ENCODE assay signal across 17 cellular contexts in the genomic region with DNA sequence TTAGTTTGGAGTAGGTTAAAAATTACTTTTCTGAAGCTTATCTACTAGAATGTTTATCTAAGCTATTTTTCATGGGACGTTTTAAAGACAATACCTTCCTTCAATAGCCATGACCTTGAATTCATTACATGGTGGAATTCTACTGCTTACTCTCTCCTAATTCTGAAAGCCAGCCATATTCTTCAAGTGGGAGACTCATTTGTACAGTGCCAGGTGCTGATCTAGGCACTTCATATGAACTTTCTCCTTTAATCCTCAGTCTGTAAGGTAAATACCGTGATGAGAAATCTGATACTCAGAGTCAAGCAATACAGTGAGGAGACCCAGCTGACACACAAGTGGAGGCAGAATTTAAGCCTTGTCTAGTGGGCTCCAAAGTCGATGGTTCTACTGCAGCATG.
A peak's percentile ranks its signal among the peaks of the same experiment; 100 is the strongest.
DNase-seq lines count a peak whose midpoint lies in the region; ATAC-seq, FAIRE-seq and TF ChIP-seq lines count a peak whose summit lies in the region.
"Had no signal": no experiment of that assay in that cellular context is flagged by ENCODE, and none has a peak within 500 bp of the region (broad histone marks: within the 10 kb centered on the region; RNA-seq: fewer than 3 reads in every experiment).

No MANE protein-coding gene starts in this region.

- H3K36me3 ChIP-seq in HepG2 (replicated peaks in 1 of 2; ENCODE audit: control insufficient read depth in 1 of 2, insufficient read depth in 2 of 2, low read length in 2 of 2), result no peaks in the 10 kb centered on the region
- no peaks in the 10 kb centered on the region for H3K36me3 ChIP-seq in WERI-Rb-1
- no peaks in the 10 kb centered on the region for H3K36me3 ChIP-seq in Karpas-422 (ENCODE audit: insufficient read depth, low read length)
- H3K36me3 ChIP-seq: breast epithelium, sigmoid colon, tibial artery had no signal

- in situ Hi-C loops in HepG2 (cut with HindIII; ENCODE audit: extremely low pct_ligation_motif_present, low pct_unique_long_range_greater_than_20kb), result loop anchor here (5.0 kb wide), 1 partner anchor 172 kb away; no protein-coding TSS in a partner anchor

- DNase-seq in DMS153 treated with DMSO at 0.1 percent for 48 hours (lab: John Stamatoyannopoulos, UW; ENCODE audit: unreplicated experiment) (peak; percentile 30), NCI-H1092 (lab: John Stamatoyannopoulos, UW) (peak; percentile 23), NCI-H524 treated with DMSO at 0.1 percent for 48 hours (lab: John Stamatoyannopoulos, UW) (peak; percentile 90), HepG2 (ENCODE audit: low spot score) (peak; percentile 56), WERI-Rb-1 (no peak), SKM-1 treated with dmso at 0.1 percent for 144 hours (lab: John Stamatoyannopoulos, UW; ENCODE audit: unreplicated experiment) (no peak), Right ventricle myocardium superior (no peak), Karpas-422 (no peak)
- DNase-seq: activated CD4-positive, alpha-beta T cell treated with anti-CD3 and anti-CD28 coated beads for 48 hours; activated effector memory CD4-positive, alpha-beta T cell treated with anti-CD3 and anti-CD28 coated beads, Interleukin-2, amount 50 U/mL, for 16 hours; H7; islet precursor cell; naive B cell; NCI-H2081; sigmoid colon; tibial artery had no signal

- no peaks in the 10 kb centered on the region for H3K9me3 ChIP-seq in HepG2 (ENCODE audit: low read length)
- H3K9me3 ChIP-seq in WERI-Rb-1 (ENCODE audit: severe bottlenecking), result no peaks in the 10 kb centered on the region
- H3K9me3 ChIP-seq in Karpas-422 (ENCODE audit: low read length), result no peaks in the 10 kb centered on the region
- H3K9me3 ChIP-seq: breast epithelium, sigmoid colon, tibial artery had no signal

- FAIRE-seq in HepG2 (lab: Jason Lieb, UNC), result no peak

- H3K4me2 ChIP-seq in HepG2 (ENCODE audit: low read depth, low read length) (peak overlapping the region; percentile 49), Karpas-422 (ENCODE audit: low read depth, low read length, poor library complexity, severe bottlenecking) (no peak overlapping the region)

- TF ChIP-seq CTCF in HepG2 (CRISPR knock-in tag; IDR thresholded peaks at IDR 0.05), result no peak
- TF ChIP-seq CTCF in WERI-Rb-1 (IDR thresholded peaks at IDR 0.05; ENCODE audit: low read depth, low read length), result no peak

- H3K79me2 ChIP-seq in HepG2 (ENCODE audit: insufficient read depth, low read length), result no peaks in the 10 kb centered on the region
- H3K79me2 ChIP-seq in Karpas-422 (ENCODE audit: low read length), result no peaks in the 10 kb centered on the region

- no TSS peak for BruUV-seq in HepG2 (replicated peaks; lab: Mats Ljungman, UMichigan)

- POLR2A ChIA-PET in HepG2 (lab: Yijun Ruan, JAX), result interaction anchor here (0.6 kb wide), 1 partner anchor 187 kb away, joined by 3 read pairs; no protein-coding TSS in a partner anchor

- H2AFZ ChIP-seq in HepG2 (ENCODE audit: low read length), result no peak overlapping the region
- H2AFZ ChIP-seq in Karpas-422 (ENCODE audit: low read length), result no peak overlapping the region

- no peak for TF ChIP-seq EP300 in HepG2 (IDR thresholded peaks at IDR 0.05; ENCODE audit: low read depth in 2 of 2, low read length in 2 of 2)
- TF ChIP-seq EP300 in HepG2 (CRISPR knock-in tag; IDR thresholded peaks at IDR 0.05; ENCODE audit: borderline replicate concordance), result no peak

- H3K4me1 ChIP-seq in HepG2 (ENCODE audit: insufficient read depth, low read length), result peaks cover 41% of the 10 kb centered on the region
- no peaks in the 10 kb centered on the region for H3K4me1 ChIP-seq in Karpas-422 (ENCODE audit: low read length)
- H3K4me1 ChIP-seq: breast epithelium had no signal

- H3K9me2 ChIP-seq in Karpas-422 (replicated peaks; ENCODE audit: insufficient read depth, low read length), result no peaks in the 10 kb centered on the region

- WGBS in HepG2 (ENCODE audit: low lambda C conversion rate), result 1% methylated on average over 3 of the region's 3 CpGs

- TF ChIP-seq RAD21 in HepG2 (CRISPR knock-in tag; IDR thresholded peaks at IDR 0.05), result no peak

- H3K9ac ChIP-seq in HepG2 (ENCODE audit: insufficient read depth, low read depth, low read length), result no peak overlapping the region
- no peak overlapping the region for H3K9ac ChIP-seq in Karpas-422 (ENCODE audit: low read length)

- ATAC-seq in HepG2 (peak; percentile 71), Right ventricle myocardium superior (ENCODE audit: poor library complexity) (no peak)

- H4K20me1 ChIP-seq in HepG2 (ENCODE audit: insufficient read depth, low read length) (no peaks in the 10 kb centered on the region), Karpas-422 (ENCODE audit: insufficient read depth, low read depth, low read length) (no peaks in the 10 kb centered on the region)

- H3K27ac ChIP-seq in HepG2 (ENCODE audit: extremely low read length, insufficient read depth, low read length) (no peak overlapping the region), WERI-Rb-1 (no peak overlapping the region), Karpas-422 (ENCODE audit: low read length) (no peak overlapping the region)
- H3K27ac ChIP-seq: sigmoid colon, tibial artery had no signal

- H3K4me3 ChIP-seq in HepG2 (replicated peaks in 1 of 3; ENCODE audit: insufficient read depth in 1 of 3, low read depth in 2 of 3, low read length in 3 of 3) (peak overlapping the region in 1 of 3 experiments; percentile 2; a peak in 1 of 6 replicates), WERI-Rb-1 (ENCODE audit: low read depth, low read length) (no peak overlapping the region), Karpas-422 (ENCODE audit: low read length) (no peak overlapping the region)
- H3K4me3 ChIP-seq: breast epithelium, sigmoid colon, tibial artery had no signal

- CTCF ChIA-PET in HepG2 (lab: Yijun Ruan, JAX; ENCODE audit: low intra/inter-chr PET ratio, low total read pairs), result interaction anchor here (2.2 kb wide), 1 partner anchor 173 kb away, joined by 13 read pairs; no protein-coding TSS in a partner anchor

- no peak for TF ChIP-seq POLR2A in HepG2 (IDR thresholded peaks at IDR 0.05; ENCODE audit: insufficient read depth in 1 of 2, low read depth in 2 of 2, low read length in 2 of 2)

- intact Hi-C loops in HepG2 (cut with micrococcal nuclease; ENCODE audit: unreplicated experiment), result loop anchor here (2.0 kb wide), 1 partner anchor 62 kb away; no protein-coding TSS in a partner anchor
- intact Hi-C loops in Right ventricle myocardium superior (cut with DNase I), result no loop called here

- H3K27me3 ChIP-seq in HepG2 (ENCODE audit: control insufficient read depth in 1 of 2, insufficient read depth in 2 of 2, low read length in 2 of 2) (peaks cover 0 to 10% of the 10 kb centered on the region in 2 experiments; a peak in 1 of 5 replicates), WERI-Rb-1 (ENCODE audit: insufficient read depth, low read depth, severe bottlenecking) (no peaks in the 10 kb centered on the region), Karpas-422 (ENCODE audit: low read length) (no peaks in the 10 kb centered on the region)
- H3K27me3 ChIP-seq: breast epithelium, sigmoid colon, tibial artery had no signal

TF ChIP-seq in HepG2, 621 proteins besides CTCF, POLR2A, EP300 and RAD21 (continues in another document):
- TF ChIP-seq TEAD2 (CRISPR knock-in tag; IDR thresholded peaks at IDR 0.05) (no peak), ZIK1 (CRISPR knock-in tag; IDR thresholded peaks at IDR 0.05; ENCODE audit: borderline replicate concordance, low read depth) (no peak), CBFB (CRISPR knock-in tag; IDR thresholded peaks at IDR 0.05) (no peak), ZNF672 (CRISPR knock-in tag; IDR thresholded peaks at IDR 0.05) (no peak), TRIM24 (CRISPR knock-in tag; IDR thresholded peaks at IDR 0.05) (no peak), TOE1 (CRISPR knock-in tag; IDR thresholded peaks at IDR 0.05) (no peak), NFRKB (IDR thresholded peaks at IDR 0.05) (no peak), ZNF782 (CRISPR knock-in tag; IDR thresholded peaks at IDR 0.05; ENCODE audit: borderline replicate concordance) (no peak), ZKSCAN5 (CRISPR knock-in tag; IDR thresholded peaks at IDR 0.05) (no peak), MED13 (CRISPR knock-in tag; IDR thresholded peaks at IDR 0.05) (no peak), ZNF350 (CRISPR knock-in tag; IDR thresholded peaks at IDR 0.05; ENCODE audit: borderline replicate concordance, low read depth) (no peak)
- TF ChIP-seq, protein P1, sequence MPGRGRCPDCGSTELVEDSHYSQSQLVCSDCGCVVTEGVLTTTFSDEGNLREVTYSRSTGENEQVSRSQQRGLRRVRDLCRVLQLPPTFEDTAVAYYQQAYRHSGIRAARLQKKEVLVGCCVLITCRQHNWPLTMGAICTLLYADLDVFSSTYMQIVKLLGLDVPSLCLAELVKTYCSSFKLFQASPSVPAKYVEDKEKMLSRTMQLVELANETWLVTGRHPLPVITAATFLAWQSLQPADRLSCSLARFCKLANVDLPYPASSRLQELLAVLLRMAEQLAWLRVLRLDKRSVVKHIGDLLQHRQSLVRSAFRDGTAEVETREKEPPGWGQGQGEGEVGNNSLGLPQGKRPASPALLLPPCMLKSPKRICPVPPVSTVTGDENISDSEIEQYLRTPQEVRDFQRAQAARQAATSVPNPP (CRISPR knock-in tag; IDR thresholded peaks at IDR 0.05), result no peak
- TF ChIP-seq, protein P2, sequence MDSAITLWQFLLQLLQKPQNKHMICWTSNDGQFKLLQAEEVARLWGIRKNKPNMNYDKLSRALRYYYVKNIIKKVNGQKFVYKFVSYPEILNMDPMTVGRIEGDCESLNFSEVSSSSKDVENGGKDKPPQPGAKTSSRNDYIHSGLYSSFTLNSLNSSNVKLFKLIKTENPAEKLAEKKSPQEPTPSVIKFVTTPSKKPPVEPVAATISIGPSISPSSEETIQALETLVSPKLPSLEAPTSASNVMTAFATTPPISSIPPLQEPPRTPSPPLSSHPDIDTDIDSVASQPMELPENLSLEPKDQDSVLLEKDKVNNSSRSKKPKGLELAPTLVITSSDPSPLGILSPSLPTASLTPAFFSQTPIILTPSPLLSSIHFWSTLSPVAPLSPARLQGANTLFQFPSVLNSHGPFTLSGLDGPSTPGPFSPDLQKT (CRISPR knock-in tag; IDR thresholded peaks at IDR 0.05; ENCODE audit: borderline replicate concordance), result no peak

Comparison
In these comparisons a context has a peak if more than half of its experiments do, and no peak if none do; other contexts are left out.
1. DNase-seq: peak in DMS153 treated with DMSO at 0.1 percent for 48 hours (single experiment), NCI-H1092 (single experiment), NCI-H524 treated with DMSO at 0.1 percent for 48 hours (single experiment) and HepG2 (single experiment); none in WERI-Rb-1 (single experiment), SKM-1 treated with dmso at 0.1 percent for 144 hours (single experiment), Right ventricle myocardium superior (single experiment) and Karpas-422 (single experiment).